ENCODE assay signal across 25 cellular contexts in genomic region chr1:107574044-107574443, GRCh38.
"Had no signal": no experiment of that assay in that cellular context is flagged by ENCODE, and none has a peak within 500 bp of the region (broad histone marks: within the 10 kb centered on the region; RNA-seq: fewer than 3 reads in every experiment).

No MANE protein-coding gene starts in this region.

- H3K27ac Mint-ChIP-seq: activated CD4-positive, alpha-beta memory T cell treated with anti-CD3 and anti-CD28 coated beads, Interleukin-2, amount 10 ng/mL, durations not matched to agents 7 days and 5 days; activated CD4-positive, alpha-beta T cell treated with anti-CD3 and anti-CD28 coated beads for 36 hours; activated naive CD4-positive, alpha-beta T cell treated with anti-CD3 and anti-CD28 coated beads for 36 hours; activated naive CD8-positive, alpha-beta T cell; activated T-helper 17 cell treated with anti-CD3 and anti-CD28 coated beads, Interleukin-2, amount 50 U/mL, for 72 hours had no signal

- H3K27me3 Mint-ChIP-seq: activated CD4-positive, alpha-beta memory T cell treated with anti-CD3 and anti-CD28 coated beads, Interleukin-2, amount 10 ng/mL, durations not matched to agents 7 days and 5 days; activated CD4-positive, alpha-beta T cell treated with anti-CD3 and anti-CD28 coated beads for 36 hours; activated naive CD8-positive, alpha-beta T cell; activated T-helper 17 cell treated with anti-CD3 and anti-CD28 coated beads, Interleukin-2, amount 50 U/mL, for 72 hours had no signal

- DNase-seq: activated CD4-positive, alpha-beta memory T cell treated with anti-CD3 and anti-CD28 coated beads, Interleukin-2, amount 10 ng/mL, durations not matched to agents 7 days and 5 days; activated CD4-positive, alpha-beta T cell treated with anti-CD3 and anti-CD28 coated beads for 36 hours; activated CD4-positive, alpha-beta T cell treated with anti-CD3 and anti-CD28 coated beads, Interleukin-2, amount 50 U/mL, for 1 hour; activated gamma-delta T cell; activated naive CD4-positive, alpha-beta T cell treated with anti-CD3 and anti-CD28 coated beads for 36 hours; activated T-cell treated with anti-CD3 and anti-CD28 coated beads for 4 hours; activated T-cell treated with anti-CD3 and anti-CD28 coated beads, Interleukin-2, amount 50 U/mL, for 48 hours; cerebellar nuclear complex; Karpas-422; MM.1S; NCI-H1105; NCI-H1436 treated with DMSO at 0.1 percent for 48 hours; NCI-H187; NCI-H2081; NCI-H510A treated with DMSO at 0.1 percent for 48 hours; NCI-H69; NK-92 treated with Interleukin-12 subunit alpha and Interleukin-12 subunit beta, amount 100 ng/mL, for 24 hours; OCI-M1; RPMI8226; SHP77 treated with DMSO at 0.1 percent for 48 hours; T-helper 1 cell; WERI-Rb-1 had no signal

- H3K9me3 Mint-ChIP-seq: activated CD4-positive, alpha-beta memory T cell treated with anti-CD3 and anti-CD28 coated beads, Interleukin-2, amount 10 ng/mL, durations not matched to agents 7 days and 5 days; activated naive CD4-positive, alpha-beta T cell treated with anti-CD3 and anti-CD28 coated beads for 36 hours; activated T-helper 17 cell treated with anti-CD3 and anti-CD28 coated beads, Interleukin-2, amount 50 U/mL, for 72 hours had no signal

- H3K36me3 ChIP-seq: WERI-Rb-1 had no signal

- H3K4me1 Mint-ChIP-seq: activated CD4-positive, alpha-beta memory T cell treated with anti-CD3 and anti-CD28 coated beads, Interleukin-2, amount 10 ng/mL, durations not matched to agents 7 days and 5 days; activated CD4-positive, alpha-beta T cell treated with anti-CD3 and anti-CD28 coated beads for 36 hours; activated T-helper 17 cell treated with anti-CD3 and anti-CD28 coated beads, Interleukin-2, amount 50 U/mL, for 72 hours had no signal

- H3K27ac ChIP-seq: WERI-Rb-1 had no signal

- ATAC-seq: activated CD4-positive, alpha-beta T cell treated with anti-CD3 and anti-CD28 coated beads for 36 hours; activated T-helper 17 cell treated with anti-CD3 and anti-CD28 coated beads, Interleukin-2, amount 50 U/mL, for 72 hours; Panc1 had no signal

- H3K4me3 Mint-ChIP-seq: activated CD4-positive, alpha-beta memory T cell treated with anti-CD3 and anti-CD28 coated beads, Interleukin-2, amount 10 ng/mL, durations not matched to agents 7 days and 5 days; activated CD4-positive, alpha-beta T cell treated with anti-CD3 and anti-CD28 coated beads for 36 hours; activated naive CD4-positive, alpha-beta T cell treated with anti-CD3 and anti-CD28 coated beads for 36 hours; activated naive CD8-positive, alpha-beta T cell; activated T-helper 17 cell treated with anti-CD3 and anti-CD28 coated beads, Interleukin-2, amount 50 U/mL, for 72 hours had no signal
